In genomic region chr21:44958471-44959191, GRCh38 we compare ENCODE assay signal across 1 cellular context.
TF ChIP-seq lines count a peak whose summit lies in the region.

No MANE protein-coding gene starts in this region.

TF ChIP-seq in WTC11, 78 proteins besides CTCF, POLR2A, EP300 and RAD21 (continued from another document):
- no peak for TF ChIP-seq ZNF532 (CRISPR knock-in tag; IDR thresholded peaks at IDR 0.05; ENCODE audit: borderline replicate concordance)
- no peak for TF ChIP-seq ATF2 (CRISPR knock-in tag; IDR thresholded peaks at IDR 0.05; ENCODE audit: borderline replicate concordance, low read depth)
- TF ChIP-seq IRF2 (CRISPR knock-in tag; IDR thresholded peaks at IDR 0.05; ENCODE audit: borderline replicate concordance, low read depth) = no peak
- TF ChIP-seq, protein P1, sequence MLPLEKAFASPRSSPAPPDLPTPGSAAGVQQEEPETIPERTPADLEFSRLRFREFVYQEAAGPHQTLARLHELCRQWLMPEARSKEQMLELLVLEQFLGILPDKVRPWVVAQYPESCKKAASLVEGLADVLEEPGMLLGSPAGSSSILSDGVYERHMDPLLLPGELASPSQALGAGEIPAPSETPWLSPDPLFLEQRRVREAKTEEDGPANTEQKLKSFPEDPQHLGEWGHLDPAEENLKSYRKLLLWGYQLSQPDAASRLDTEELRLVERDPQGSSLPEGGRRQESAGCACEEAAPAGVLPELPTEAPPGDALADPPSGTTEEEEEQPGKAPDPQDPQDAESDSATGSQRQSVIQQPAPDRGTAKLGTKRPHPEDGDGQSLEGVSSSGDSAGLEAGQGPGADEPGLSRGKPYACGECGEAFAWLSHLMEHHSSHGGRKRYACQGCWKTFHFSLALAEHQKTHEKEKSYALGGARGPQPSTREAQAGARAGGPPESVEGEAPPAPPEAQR (CRISPR knock-in tag; IDR thresholded peaks at IDR 0.05) = no peak
- TF ChIP-seq TCF7 (CRISPR knock-in tag; IDR thresholded peaks at IDR 0.05; ENCODE audit: low read depth) = no peak
- no peak for TF ChIP-seq CREM (CRISPR knock-in tag; IDR thresholded peaks at IDR 0.05)
- TF ChIP-seq GABPB1 (CRISPR knock-in tag; IDR thresholded peaks at IDR 0.05) = no peak
- TF ChIP-seq ZNF317 (CRISPR knock-in tag; IDR thresholded peaks at IDR 0.05; ENCODE audit: borderline replicate concordance, low read depth) = no peak
- TF ChIP-seq GTF2I (CRISPR knock-in tag; conservative IDR thresholded peaks at IDR 0.05) = no peak
